Comparison of ENCODE assay signal across 8 cellular contexts in genomic region chr4:131091896-131092295, GRCh38.
DNase-seq lines count a peak whose midpoint lies in the region; ATAC-seq, FAIRE-seq and TF ChIP-seq lines count a peak whose summit lies in the region.

No MANE protein-coding gene starts in this region.

- ATAC-seq in HG02885 (IDR thresholded peaks at IDR 0.05; ENCODE audit: poor library complexity, unreplicated experiment) (no peak), GM21526 (IDR thresholded peaks at IDR 0.05; ENCODE audit: low FRiP score, unreplicated experiment) (no peak)

- no peak overlapping the region for H3K4me3 ChIP-seq in WERI-Rb-1 (ENCODE audit: low read depth, low read length)

- H3K36me3 ChIP-seq in WERI-Rb-1, result no peaks in the 10 kb centered on the region

- no peak for TF ChIP-seq CTCF in WERI-Rb-1 (IDR thresholded peaks at IDR 0.05; ENCODE audit: low read depth, low read length)

- H3K27ac ChIP-seq in WERI-Rb-1, result no peak overlapping the region

- peak; percentile 94 for FAIRE-seq in islet of Langerhans (lab: Jason Lieb, UNC)

- H3K9me3 ChIP-seq in WERI-Rb-1 (ENCODE audit: severe bottlenecking), result no peaks in the 10 kb centered on the region

- H3K27me3 ChIP-seq in WERI-Rb-1 (ENCODE audit: insufficient read depth, low read depth, severe bottlenecking), result no peaks in the 10 kb centered on the region

- DNase-seq in DMS 273 (lab: John Stamatoyannopoulos, UW; ENCODE audit: unreplicated experiment) (peak; percentile 75), Kasumi-1 (lab: John Stamatoyannopoulos, UW) (peak; percentile 54 to 64), SW480 (ENCODE audit: low spot score) (peak; percentile 2), WERI-Rb-1 (no peak)
- no peak for DNase-seq in stimulated activated CD4-positive, alpha-beta T cell treated with anti-CD3 and anti-CD28 coated beads, Interleukin-1b, Interleukin-23, amount 100 ng/mL, for 48 hours

Comparison
In these comparisons a context has a peak if more than half of its experiments do, and no peak if none do; other contexts are left out.
1. DNase-seq: peak in DMS 273 (single experiment), Kasumi-1 (2 of 2) and SW480 (single experiment); none in stimulated activated CD4-positive, alpha-beta T cell treated with anti-CD3 and anti-CD28 coated beads, Interleukin-1b, Interleukin-23, amount 100 ng/mL, for 48 hours (single experiment) and WERI-Rb-1 (single experiment).